Comparison of ENCODE assay signal across 9 cellular contexts in the genomic region with DNA sequence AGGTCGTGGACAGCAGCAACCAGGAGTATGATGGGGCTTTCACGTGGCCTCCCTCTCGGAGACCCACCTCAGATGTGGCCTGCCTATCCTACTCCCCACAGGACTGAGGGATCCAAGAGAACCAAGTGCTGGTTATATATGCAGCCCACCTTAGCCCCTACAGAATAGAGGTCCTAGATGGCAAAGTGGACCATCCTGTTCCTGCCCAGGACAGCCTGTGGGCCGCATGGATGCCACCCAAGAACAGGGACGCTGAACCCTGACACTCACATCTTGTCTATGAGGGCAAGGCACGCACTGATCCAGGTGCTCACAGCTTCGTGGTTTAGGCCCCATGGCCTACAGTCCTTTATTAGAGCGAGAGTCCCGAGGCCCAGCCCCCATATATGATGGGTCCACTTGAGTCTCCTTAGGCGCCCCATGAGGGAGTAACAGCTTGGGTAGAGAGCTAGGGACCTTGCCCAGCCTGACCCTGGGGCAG. TPM values are rescaled to one million over a fixed set of nuclear protein-coding genes. Genes with fewer than 3 reads are reported as not detected.
DNase-seq lines count a peak whose midpoint lies in the region; ATAC-seq and TF ChIP-seq lines count a peak whose summit lies in the region.
"Had no signal": no experiment of that assay in that cellular context is flagged by ENCODE, and none has a peak within 500 bp of the region (broad histone marks: within the 10 kb centered on the region; RNA-seq: fewer than 3 reads in every experiment).

No MANE protein-coding gene starts in this region.

- H3K27me3 ChIP-seq in Peyer's patch = no peaks in the 10 kb centered on the region
- no peaks in the 10 kb centered on the region for H3K27me3 ChIP-seq in heart right ventricle

- no peak for DNase-seq in Peyer's patch
- no peak for DNase-seq in heart right ventricle
- no peak for DNase-seq in stimulated activated effector memory CD8-positive, alpha-beta T cell treated with anti-CD3 and anti-CD28 coated beads, Interleukin-12 subunit alpha, Interleukin-12 subunit beta, amount 100 ng/mL, for 72 hours (ENCODE audit: low spot score in 2 of 2)

- ATAC-seq in heart right ventricle (peak in 3 of 8 donors; percentile 10 to 12 (median 10)), GM19324 (IDR thresholded peaks at IDR 0.05; ENCODE audit: low FRiP score, unreplicated experiment) (no peak), GM18909 (IDR thresholded peaks at IDR 0.05; ENCODE audit: poor library complexity, unreplicated experiment) (no peak), GM21786 (IDR thresholded peaks at IDR 0.05; ENCODE audit: unreplicated experiment) (no peak), GM21576 (IDR thresholded peaks at IDR 0.05; ENCODE audit: unreplicated experiment) (no peak)
- ATAC-seq in stimulated activated effector memory CD8-positive, alpha-beta T cell treated with anti-CD3 and anti-CD28 coated beads, Interleukin-12 subunit alpha, Interleukin-12 subunit beta, amount 100 ng/mL, for 72 hours = peak; percentile 1

- H3K4me3 ChIP-seq in Peyer's patch (peak overlapping the region in 2 of 4 donors; percentile 45 to 50), heart right ventricle (no peak overlapping the region)

- TF ChIP-seq POLR2A in GM18951 (IDR thresholded peaks at IDR 0.05; ENCODE audit: extremely low read depth, insufficient read depth, insufficient read length) (peak; percentile 21), Peyer's patch (IDR thresholded peaks at IDR 0.05) (no peak)

- in situ Hi-C loops in GM18951 (cut with MboI; ENCODE audit: low sequenced_read_pairs, unreplicated experiment) = no loop called here

- H3K36me3 ChIP-seq in Peyer's patch (peaks cover 0 to 21% (median 0%) of the 10 kb centered on the region in 3 donors), heart right ventricle (peaks cover 0 to 32% (median 16%) of the 10 kb centered on the region in 9 donors)

- H3K4me1 ChIP-seq in Peyer's patch (peaks cover 2 to 38% (median 5%) of the 10 kb centered on the region in 4 donors), heart right ventricle (peaks cover 7 to 47% (median 33%) of the 10 kb centered on the region in 9 donors)

- H3K27ac ChIP-seq in Peyer's patch (peak overlapping the region in 3 of 4 donors; percentile 44 to 74 (median 59)), heart right ventricle (peak overlapping the region in 6 of 10 donors; percentile 21 to 72 (median 46))

- H3K27ac Mint-ChIP-seq in stimulated activated effector memory CD8-positive, alpha-beta T cell treated with anti-CD3 and anti-CD28 coated beads, Interleukin-12 subunit alpha, Interleukin-12 subunit beta, amount 100 ng/mL, for 72 hours = peak overlapping the region; percentile 86

- intact Hi-C loops in heart right ventricle (cut with DNase I) = no loop called here

- H3K36me3 Mint-ChIP-seq in stimulated activated effector memory CD8-positive, alpha-beta T cell treated with anti-CD3 and anti-CD28 coated beads, Interleukin-12 subunit alpha, Interleukin-12 subunit beta, amount 100 ng/mL, for 72 hours = peaks cover 47% of the 10 kb centered on the region

- TF ChIP-seq CTCF in Peyer's patch (IDR thresholded peaks at IDR 0.05) (no peak), heart right ventricle (IDR thresholded peaks at IDR 0.05) (no peak)

- H3K4me1 Mint-ChIP-seq in stimulated activated effector memory CD8-positive, alpha-beta T cell treated with anti-CD3 and anti-CD28 coated beads, Interleukin-12 subunit alpha, Interleukin-12 subunit beta, amount 100 ng/mL, for 72 hours = peaks cover 44% of the 10 kb centered on the region

- H3K9me3 ChIP-seq in Peyer's patch (no peaks in the 10 kb centered on the region), heart right ventricle (no peaks in the 10 kb centered on the region)

- no peaks in the 10 kb centered on the region for H3K9me3 Mint-ChIP-seq in stimulated activated effector memory CD8-positive, alpha-beta T cell treated with anti-CD3 and anti-CD28 coated beads, Interleukin-12 subunit alpha, Interleukin-12 subunit beta, amount 100 ng/mL, for 72 hours
- H3K9me3 Mint-ChIP-seq: HFFc6 had no signal

- WGBS in heart right ventricle, 2 donors = 85 to 86% methylated on average over 10 of the region's 10 CpGs

- H3K4me3 Mint-ChIP-seq in stimulated activated effector memory CD8-positive, alpha-beta T cell treated with anti-CD3 and anti-CD28 coated beads, Interleukin-12 subunit alpha, Interleukin-12 subunit beta, amount 100 ng/mL, for 72 hours = peak overlapping the region; percentile 82

RNA-seq across cellular contexts. Expression of gene SLC27A5, which starts 1.5 kb away (rescaled TPM):
- total RNA-seq in Peyer's patch (1 to 10 TPM in 3 of 4 donors, under 1 TPM in 1; 0.88 to 6.3 (median 2.3) TPM), heart right ventricle (1 to 10 TPM; 2.2 to 4.9 (median 3.9) TPM)
- polyA plus RNA-seq in heart right ventricle = 1 to 10 TPM; 7.4 to 7.9 TPM

RNA-seq across cellular contexts. Expression of gene ZBTB45, which starts 6.4 kb away (rescaled TPM):
- 10 to 100 TPM in 3 of 4 donors, 1 to 10 TPM in 1; 7.4 to 21.6 (median 14.3) TPM for total RNA-seq in Peyer's patch
- 10 to 100 TPM in 5 of 10 donors, 1 to 10 TPM in 5; 7.7 to 13.3 (median 9.7) TPM for total RNA-seq in heart right ventricle
- 1 to 10 TPM; 7.1 to 8.7 TPM for polyA plus RNA-seq in heart right ventricle

RNA-seq across cellular contexts. Expression of gene TRIM28, which starts 30.6 kb away (rescaled TPM):
- 100 to 1,000 TPM; 164 to 281 (median 196) TPM for total RNA-seq in Peyer's patch
- 100 to 1,000 TPM; 121 to 163 (median 150) TPM for total RNA-seq in heart right ventricle
- polyA plus RNA-seq in heart right ventricle = 100 to 1,000 TPM; 105 to 129 TPM

RNA-seq across cellular contexts. Expression of gene ZNF446, which starts 37.1 kb away (rescaled TPM):
- total RNA-seq in Peyer's patch (10 to 100 TPM; 12.8 to 25.6 (median 19.6) TPM), heart right ventricle (1 to 10 TPM; 4.2 to 7.0 (median 5.1) TPM)
- polyA plus RNA-seq in heart right ventricle = 10 to 100 TPM in 1 of 2 donors, 1 to 10 TPM in 1; 7.1 to 11.1 TPM

RNA-seq across cellular contexts. Expression of gene CHMP2A, which starts 41.7 kb away (rescaled TPM):
- total RNA-seq in Peyer's patch = 100 to 1,000 TPM in 2 of 4 donors, 10 to 100 TPM in 2; 79.2 to 115 (median 101) TPM
- 100 to 1,000 TPM; 123 to 151 (median 131) TPM for total RNA-seq in heart right ventricle
- polyA plus RNA-seq in heart right ventricle = 100 to 1,000 TPM; 239 to 349 TPM
